Comparison of ENCODE assay signal across 1 cellular context in the genomic region with DNA sequence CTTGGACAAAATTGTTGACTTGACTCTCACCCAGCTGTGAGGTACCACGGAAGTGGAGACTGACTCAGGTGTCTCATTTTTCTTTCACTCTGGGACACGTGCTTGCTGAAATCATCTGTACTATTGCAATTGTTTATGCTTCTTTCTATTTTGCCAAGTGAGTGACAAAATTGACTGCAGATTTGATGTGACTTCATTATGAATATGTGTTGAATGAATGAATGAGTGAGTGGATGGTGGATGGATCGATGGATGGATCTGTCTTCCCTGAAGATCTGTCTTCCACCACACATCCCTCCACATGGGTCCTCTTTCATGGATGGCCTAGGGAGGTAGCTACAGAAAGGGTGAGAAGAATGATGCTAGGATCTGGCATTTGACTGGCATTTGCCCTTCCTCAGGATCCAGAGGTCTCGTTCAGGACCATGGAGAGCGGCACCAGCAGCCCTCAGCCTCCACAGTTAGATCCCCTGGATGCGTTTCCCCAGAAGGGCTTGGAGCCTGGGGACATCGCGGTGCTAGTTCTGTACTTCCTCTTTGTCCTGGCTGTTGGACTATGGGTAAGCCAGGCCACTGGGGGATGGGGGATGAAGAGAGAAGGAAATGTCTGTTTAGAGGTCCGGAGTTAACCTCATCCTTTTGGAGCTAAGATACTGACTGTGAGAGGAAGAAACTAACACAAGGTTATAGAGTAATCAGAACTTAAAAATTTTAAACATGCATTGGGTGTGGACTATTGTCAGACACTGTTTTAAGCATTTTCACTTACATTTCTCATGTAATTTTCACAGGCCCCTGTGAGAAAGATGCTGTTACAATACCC.
TF ChIP-seq lines count a peak whose summit lies in the region.

No MANE protein-coding gene starts in this region.

TF ChIP-seq in HepG2, 621 proteins besides CTCF, POLR2A, EP300 and RAD21 (continued from another document and continues in another):
- TF ChIP-seq, protein P1, sequence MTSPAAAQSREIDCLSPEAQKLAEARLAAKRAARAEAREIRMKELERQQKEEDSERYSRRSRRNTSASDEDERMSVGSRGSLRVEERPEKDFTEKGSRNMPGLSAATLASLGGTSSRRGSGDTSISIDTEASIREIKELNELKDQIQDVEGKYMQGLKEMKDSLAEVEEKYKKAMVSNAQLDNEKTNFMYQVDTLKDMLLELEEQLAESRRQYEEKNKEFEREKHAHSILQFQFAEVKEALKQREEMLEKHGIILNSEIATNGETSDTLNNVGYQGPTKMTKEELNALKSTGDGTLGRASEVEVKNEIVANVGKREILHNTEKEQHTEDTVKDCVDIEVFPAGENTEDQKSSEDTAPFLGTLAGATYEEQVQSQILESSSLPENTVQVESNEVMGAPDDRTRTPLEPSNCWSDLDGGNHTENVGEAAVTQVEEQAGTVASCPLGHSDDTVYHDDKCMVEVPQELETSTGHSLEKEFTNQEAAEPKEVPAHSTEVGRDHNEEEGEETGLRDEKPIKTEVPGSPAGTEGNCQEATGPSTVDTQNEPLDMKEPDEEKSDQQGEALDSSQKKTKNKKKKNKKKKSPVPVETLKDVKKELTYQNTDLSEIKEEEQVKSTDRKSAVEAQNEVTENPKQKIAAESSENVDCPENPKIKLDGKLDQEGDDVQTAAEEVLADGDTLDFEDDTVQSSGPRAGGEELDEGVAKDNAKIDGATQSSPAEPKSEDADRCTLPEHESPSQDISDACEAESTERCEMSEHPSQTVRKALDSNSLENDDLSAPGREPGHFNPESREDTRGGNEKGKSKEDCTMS (CRISPR knock-in tag; conservative IDR thresholded peaks at IDR 0.05) = peak; percentile 97
- TF ChIP-seq NR2F6 (IDR thresholded peaks at IDR 0.05) (no peak), NR2F6 (CRISPR knock-in tag; IDR thresholded peaks at IDR 0.05) (peak; percentile 62), CBX1 (IDR thresholded peaks at IDR 0.05; ENCODE audit: low read depth) (peak; percentile 50), FOXA1 (IDR thresholded peaks at IDR 0.05) (no peak), FOXA1 (CRISPR knock-in tag; IDR thresholded peaks at IDR 0.05) (peak; percentile 21; the same call in 1 of the 2 replicates), SRY (CRISPR knock-in tag; IDR thresholded peaks at IDR 0.05) (peak; percentile 99), MAFK (conservative IDR thresholded peaks at IDR 0.05 in 1 of 2, IDR thresholded peaks at IDR 0.05 in 1 of 2; ENCODE audit: low read length in 2 of 2) (no peak), RELA (CRISPR knock-in tag; IDR thresholded peaks at IDR 0.05) (peak; percentile 73; the same call in 1 of the 2 replicates), ZNF816 (CRISPR knock-in tag; IDR thresholded peaks at IDR 0.05; ENCODE audit: borderline replicate concordance) (peak; percentile 93; the same call in 1 of the 2 replicates), ZNF841 (CRISPR knock-in tag; IDR thresholded peaks at IDR 0.05; ENCODE audit: borderline replicate concordance) (peak; percentile 76; the same call in 1 of the 2 replicates), CREB1 (IDR thresholded peaks at IDR 0.05) (no peak), CREB1 (CRISPR knock-in tag; IDR thresholded peaks at IDR 0.05) (no peak), ESRRA (CRISPR knock-in tag; IDR thresholded peaks at IDR 0.05; ENCODE audit: low read depth) (peak; percentile 54; the same call in 1 of the 2 replicates), CAMTA2 (CRISPR knock-in tag; IDR thresholded peaks at IDR 0.05; ENCODE audit: borderline replicate concordance) (peak; percentile 90; the same call in 1 of the 2 replicates), ZNF350 (CRISPR knock-in tag; IDR thresholded peaks at IDR 0.05; ENCODE audit: borderline replicate concordance, low read depth) (peak; percentile 34; the same call in 1 of the 2 replicates), ZFP36L2 (CRISPR knock-in tag; IDR thresholded peaks at IDR 0.05) (peak; percentile 98), ZNF354B (CRISPR knock-in tag; IDR thresholded peaks at IDR 0.05) (peak; percentile 97; the same call in 1 of the 2 replicates), ZNF879 (CRISPR knock-in tag; IDR thresholded peaks at IDR 0.05) (peak; percentile 97), YEATS2 (CRISPR knock-in tag; IDR thresholded peaks at IDR 0.05; ENCODE audit: borderline replicate concordance) (peak; percentile 82; the same call in 1 of the 2 replicates), HNF4G (IDR thresholded peaks at IDR 0.05; ENCODE audit: borderline replicate concordance, low read depth, low read length) (no peak), HNF4G (CRISPR knock-in tag; IDR thresholded peaks at IDR 0.05; ENCODE audit: borderline replicate concordance, low read depth) (0 out of 2 replicates have a peak, but pooled peaks have one; percentile 39), KLF16 (CRISPR knock-in tag; IDR thresholded peaks at IDR 0.05) (peak in 1 of 2 experiments; percentile 98; a peak in 2 of 4 replicates), SIX1 (CRISPR knock-in tag; IDR thresholded peaks at IDR 0.05; ENCODE audit: borderline replicate concordance) (peak; percentile 60; the same call in 1 of the 2 replicates), ZNF563 (CRISPR knock-in tag; IDR thresholded peaks at IDR 0.05) (peak; percentile 87), BCL6 (CRISPR knock-in tag; IDR thresholded peaks at IDR 0.05) (peak; percentile 56; the same call in 1 of the 2 replicates), ZKSCAN5 (CRISPR knock-in tag; IDR thresholded peaks at IDR 0.05) (peak; percentile 39; the same call in 1 of the 2 replicates), RARG (CRISPR knock-in tag; IDR thresholded peaks at IDR 0.05; ENCODE audit: low read depth) (no peak), THAP11 (CRISPR knock-in tag; IDR thresholded peaks at IDR 0.05) (peak; percentile 80), ZNF629 (CRISPR knock-in tag; conservative IDR thresholded peaks at IDR 0.05) (no peak), FOSL2 (CRISPR knock-in tag; IDR thresholded peaks at IDR 0.05) (peak; percentile 77), ZNF652 (CRISPR knock-in tag; IDR thresholded peaks at IDR 0.05; ENCODE audit: borderline replicate concordance, low read depth) (no peak; the same call in 1 of the 2 replicates)
- TF ChIP-seq, protein P2, sequence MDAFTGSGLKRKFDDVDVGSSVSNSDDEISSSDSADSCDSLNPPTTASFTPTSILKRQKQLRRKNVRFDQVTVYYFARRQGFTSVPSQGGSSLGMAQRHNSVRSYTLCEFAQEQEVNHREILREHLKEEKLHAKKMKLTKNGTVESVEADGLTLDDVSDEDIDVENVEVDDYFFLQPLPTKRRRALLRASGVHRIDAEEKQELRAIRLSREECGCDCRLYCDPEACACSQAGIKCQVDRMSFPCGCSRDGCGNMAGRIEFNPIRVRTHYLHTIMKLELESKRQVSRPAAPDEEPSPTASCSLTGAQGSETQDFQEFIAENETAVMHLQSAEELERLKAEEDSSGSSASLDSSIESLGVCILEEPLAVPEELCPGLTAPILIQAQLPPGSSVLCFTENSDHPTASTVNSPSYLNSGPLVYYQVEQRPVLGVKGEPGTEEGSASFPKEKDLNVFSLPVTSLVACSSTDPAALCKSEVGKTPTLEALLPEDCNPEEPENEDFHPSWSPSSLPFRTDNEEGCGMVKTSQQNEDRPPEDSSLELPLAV (CRISPR knock-in tag; conservative IDR thresholded peaks at IDR 0.05; ENCODE audit: low read depth) = peak; percentile 78; the same call in 1 of the 2 replicates
- TF ChIP-seq, protein P3, sequence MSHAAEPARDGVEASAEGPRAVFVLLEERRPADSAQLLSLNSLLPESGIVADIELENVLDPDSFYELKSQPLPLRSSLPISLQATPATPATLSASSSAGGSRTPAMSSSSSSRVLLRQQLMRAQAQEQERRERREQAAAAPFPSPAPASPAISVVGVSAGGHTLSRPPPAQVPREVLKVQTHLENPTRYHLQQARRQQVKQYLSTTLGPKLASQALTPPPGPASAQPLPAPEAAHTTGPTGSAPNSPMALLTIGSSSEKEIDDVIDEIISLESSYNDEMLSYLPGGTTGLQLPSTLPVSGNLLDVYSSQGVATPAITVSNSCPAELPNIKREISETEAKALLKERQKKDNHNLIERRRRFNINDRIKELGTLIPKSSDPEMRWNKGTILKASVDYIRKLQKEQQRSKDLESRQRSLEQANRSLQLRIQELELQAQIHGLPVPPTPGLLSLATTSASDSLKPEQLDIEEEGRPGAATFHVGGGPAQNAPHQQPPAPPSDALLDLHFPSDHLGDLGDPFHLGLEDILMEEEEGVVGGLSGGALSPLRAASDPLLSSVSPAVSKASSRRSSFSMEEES (CRISPR knock-in tag; IDR thresholded peaks at IDR 0.05) = peak; percentile 93
- TF ChIP-seq, protein P4, sequence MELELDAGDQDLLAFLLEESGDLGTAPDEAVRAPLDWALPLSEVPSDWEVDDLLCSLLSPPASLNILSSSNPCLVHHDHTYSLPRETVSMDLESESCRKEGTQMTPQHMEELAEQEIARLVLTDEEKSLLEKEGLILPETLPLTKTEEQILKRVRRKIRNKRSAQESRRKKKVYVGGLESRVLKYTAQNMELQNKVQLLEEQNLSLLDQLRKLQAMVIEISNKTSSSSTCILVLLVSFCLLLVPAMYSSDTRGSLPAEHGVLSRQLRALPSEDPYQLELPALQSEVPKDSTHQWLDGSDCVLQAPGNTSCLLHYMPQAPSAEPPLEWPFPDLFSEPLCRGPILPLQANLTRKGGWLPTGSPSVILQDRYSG (CRISPR knock-in tag; IDR thresholded peaks at IDR 0.05) = peak; percentile 97
- TF ChIP-seq, protein P5, sequence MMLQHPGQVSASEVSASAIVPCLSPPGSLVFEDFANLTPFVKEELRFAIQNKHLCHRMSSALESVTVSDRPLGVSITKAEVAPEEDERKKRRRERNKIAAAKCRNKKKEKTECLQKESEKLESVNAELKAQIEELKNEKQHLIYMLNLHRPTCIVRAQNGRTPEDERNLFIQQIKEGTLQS (CRISPR knock-in tag; IDR thresholded peaks at IDR 0.05) = 0 out of 2 replicates have a peak, but pooled peaks have one; percentile 63
- TF ChIP-seq, protein P6, sequence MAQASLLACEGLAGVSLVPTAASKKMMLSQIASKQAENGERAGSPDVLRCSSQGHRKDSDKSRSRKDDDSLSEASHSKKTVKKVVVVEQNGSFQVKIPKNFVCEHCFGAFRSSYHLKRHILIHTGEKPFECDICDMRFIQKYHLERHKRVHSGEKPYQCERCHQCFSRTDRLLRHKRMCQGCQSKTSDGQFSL (CRISPR knock-in tag; IDR thresholded peaks at IDR 0.05) = no peak
- TF ChIP-seq, protein P7, sequence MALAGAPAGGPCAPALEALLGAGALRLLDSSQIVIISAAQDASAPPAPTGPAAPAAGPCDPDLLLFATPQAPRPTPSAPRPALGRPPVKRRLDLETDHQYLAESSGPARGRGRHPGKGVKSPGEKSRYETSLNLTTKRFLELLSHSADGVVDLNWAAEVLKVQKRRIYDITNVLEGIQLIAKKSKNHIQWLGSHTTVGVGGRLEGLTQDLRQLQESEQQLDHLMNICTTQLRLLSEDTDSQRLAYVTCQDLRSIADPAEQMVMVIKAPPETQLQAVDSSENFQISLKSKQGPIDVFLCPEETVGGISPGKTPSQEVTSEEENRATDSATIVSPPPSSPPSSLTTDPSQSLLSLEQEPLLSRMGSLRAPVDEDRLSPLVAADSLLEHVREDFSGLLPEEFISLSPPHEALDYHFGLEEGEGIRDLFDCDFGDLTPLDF (CRISPR knock-in tag; IDR thresholded peaks at IDR 0.05) = peak; percentile 72; the same call in 1 of the 2 replicates
- TF ChIP-seq, protein P8, sequence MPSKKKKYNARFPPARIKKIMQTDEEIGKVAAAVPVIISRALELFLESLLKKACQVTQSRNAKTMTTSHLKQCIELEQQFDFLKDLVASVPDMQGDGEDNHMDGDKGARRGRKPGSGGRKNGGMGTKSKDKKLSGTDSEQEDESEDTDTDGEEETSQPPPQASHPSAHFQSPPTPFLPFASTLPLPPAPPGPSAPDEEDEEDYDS (CRISPR knock-in tag; IDR thresholded peaks at IDR 0.05) = peak; percentile 69; the same call in 1 of the 2 replicates
- TF ChIP-seq, protein P9, sequence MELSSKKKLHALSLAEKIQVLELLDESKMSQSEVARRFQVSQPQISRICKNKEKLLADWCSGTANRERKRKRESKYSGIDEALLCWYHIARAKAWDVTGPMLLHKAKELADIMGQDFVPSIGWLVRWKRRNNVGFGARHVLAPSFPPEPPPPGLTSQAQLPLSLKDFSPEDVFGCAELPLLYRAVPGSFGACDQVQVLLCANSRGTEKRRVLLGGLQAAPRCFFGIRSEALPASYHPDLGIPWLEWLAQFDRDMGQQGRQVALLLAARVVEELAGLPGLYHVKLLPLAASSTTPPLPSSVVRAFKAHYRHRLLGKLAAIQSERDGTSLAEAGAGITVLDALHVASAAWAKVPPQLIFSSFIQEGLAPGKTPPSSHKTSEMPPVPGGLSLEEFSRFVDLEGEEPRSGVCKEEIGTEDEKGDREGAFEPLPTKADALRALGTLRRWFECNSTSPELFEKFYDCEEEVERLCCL (CRISPR knock-in tag; IDR thresholded peaks at IDR 0.05; ENCODE audit: borderline replicate concordance) = 0 out of 2 replicates have a peak, but pooled peaks have one; percentile 78
- TF ChIP-seq, protein P10, sequence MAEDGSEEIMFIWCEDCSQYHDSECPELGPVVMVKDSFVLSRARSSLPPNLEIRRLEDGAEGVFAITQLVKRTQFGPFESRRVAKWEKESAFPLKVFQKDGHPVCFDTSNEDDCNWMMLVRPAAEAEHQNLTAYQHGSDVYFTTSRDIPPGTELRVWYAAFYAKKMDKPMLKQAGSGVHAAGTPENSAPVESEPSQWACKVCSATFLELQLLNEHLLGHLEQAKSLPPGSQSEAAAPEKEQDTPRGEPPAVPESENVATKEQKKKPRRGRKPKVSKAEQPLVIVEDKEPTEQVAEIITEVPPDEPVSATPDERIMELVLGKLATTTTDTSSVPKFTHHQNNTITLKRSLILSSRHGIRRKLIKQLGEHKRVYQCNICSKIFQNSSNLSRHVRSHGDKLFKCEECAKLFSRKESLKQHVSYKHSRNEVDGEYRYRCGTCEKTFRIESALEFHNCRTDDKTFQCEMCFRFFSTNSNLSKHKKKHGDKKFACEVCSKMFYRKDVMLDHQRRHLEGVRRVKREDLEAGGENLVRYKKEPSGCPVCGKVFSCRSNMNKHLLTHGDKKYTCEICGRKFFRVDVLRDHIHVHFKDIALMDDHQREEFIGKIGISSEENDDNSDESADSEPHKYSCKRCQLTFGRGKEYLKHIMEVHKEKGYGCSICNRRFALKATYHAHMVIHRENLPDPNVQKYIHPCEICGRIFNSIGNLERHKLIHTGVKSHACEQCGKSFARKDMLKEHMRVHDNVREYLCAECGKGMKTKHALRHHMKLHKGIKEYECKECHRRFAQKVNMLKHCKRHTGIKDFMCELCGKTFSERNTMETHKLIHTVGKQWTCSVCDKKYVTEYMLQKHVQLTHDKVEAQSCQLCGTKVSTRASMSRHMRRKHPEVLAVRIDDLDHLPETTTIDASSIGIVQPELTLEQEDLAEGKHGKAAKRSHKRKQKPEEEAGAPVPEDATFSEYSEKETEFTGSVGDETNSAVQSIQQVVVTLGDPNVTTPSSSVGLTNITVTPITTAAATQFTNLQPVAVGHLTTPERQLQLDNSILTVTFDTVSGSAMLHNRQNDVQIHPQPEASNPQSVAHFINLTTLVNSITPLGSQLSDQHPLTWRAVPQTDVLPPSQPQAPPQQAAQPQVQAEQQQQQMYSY (CRISPR knock-in tag; IDR thresholded peaks at IDR 0.05) = peak; percentile 15; the same call in 1 of the 2 replicates
